1 cellular context compared by ENCODE assay signal in genomic region chr1:29675481-29676263, GRCh38.
TF ChIP-seq lines count a peak whose summit lies in the region.

No MANE protein-coding gene starts in this region.

TF ChIP-seq in IMR-90, 13 proteins besides CTCF, POLR2A, EP300 and RAD21 (continued from another document):
- no peak for TF ChIP-seq RCOR1 (IDR thresholded peaks at IDR 0.05; ENCODE audit: insufficient replicate concordance, low read length)
